Comparison of ENCODE assay signal across 18 cellular contexts in genomic region chr10:6296456-6297214, GRCh38.
DNase-seq lines count a peak whose midpoint lies in the region; ATAC-seq, FAIRE-seq and TF ChIP-seq lines count a peak whose summit lies in the region.
"Had no signal": no experiment of that assay in that cellular context is flagged by ENCODE, and none has a peak within 500 bp of the region (broad histone marks: within the 10 kb centered on the region; RNA-seq: fewer than 3 reads in every experiment).

No MANE protein-coding gene starts in this region.

- H2BK120ac ChIP-seq in neuronal stem cell (ENCODE audit: low read depth, low read length): no peak overlapping the region

- CTCF ChIA-PET in A549 (lab: Yijun Ruan, JAX): interaction anchor here (2.7 kb wide), 1 partner anchor 105 kb away, joined by 9 read pairs; no protein-coding TSS in a partner anchor

- H3K27me3 ChIP-seq in neuronal stem cell (ENCODE audit: control insufficient read depth in 3 of 3, insufficient read depth in 3 of 3, low read depth in 1 of 3, low read length in 3 of 3): no peaks in the 10 kb centered on the region
- H3K27me3 ChIP-seq: cardiac muscle cell, transverse colon had no signal

- no peaks in the 10 kb centered on the region for H3K79me1 ChIP-seq in neuronal stem cell (ENCODE audit: low read depth, low read length)

- ATAC-seq in A549: peak in 1 of 2 experiments; percentile 34; a peak in 3 of 6 replicates
- ATAC-seq in HG03460 (IDR thresholded peaks at IDR 0.05; ENCODE audit: unreplicated experiment): no peak

- no peak overlapping the region for H3K9ac ChIP-seq in neuronal stem cell (ENCODE audit: low read depth, low read length, poor library complexity)

- H3K18ac ChIP-seq in neuronal stem cell (ENCODE audit: low read length): peak overlapping the region; percentile 65

- peaks cover 9% of the 10 kb centered on the region for H3K9me3 Mint-ChIP-seq in chondrocyte (ENCODE audit: low read depth)
- H3K9me3 Mint-ChIP-seq: T-cell had no signal

- peak in 1 of 2 experiments; percentile 66 for DNase-seq in A549 (ENCODE audit: low read depth in 1 of 2, low spot score in 1 of 2)
- peak; percentile 16 for DNase-seq in KBM-7
- no peak for DNase-seq in chondrocyte (ENCODE audit: low spot score)
- no peak for DNase-seq in neuronal stem cell (ENCODE audit: low spot score)
- DNase-seq in GM19238 (ENCODE audit: insufficient read length, low spot score): no peak
- no peak for DNase-seq in C1 segment of cervical spinal cord (lab: John Stamatoyannopoulos, UW)
- no peak for DNase-seq in ureter (ENCODE audit: low spot score)
- DNase-seq: activated CD4-positive, alpha-beta T cell treated with anti-CD3 and anti-CD28 coated beads for 48 hours; activated effector memory CD4-positive, alpha-beta T cell treated with anti-CD3 and anti-CD28 coated beads, Interleukin-2, amount 50 U/mL, for 16 hours; glutamatergic neuron; kidney glomerular epithelial cell; NCI-H1105 treated with DMSO at 0.1 percent for 48 hours; NCI-H345; T-cell; transverse colon had no signal

- no peak overlapping the region for H2BK15ac ChIP-seq in neuronal stem cell (ENCODE audit: low read length)

- no peak for TF ChIP-seq RAD21 in A549 (conservative IDR thresholded peaks at IDR 0.05 in 1 of 2, IDR thresholded peaks at IDR 0.05 in 1 of 2)

- H2AK5ac ChIP-seq in neuronal stem cell (ENCODE audit: low read depth, low read length): no peak overlapping the region

- H3K4me2 ChIP-seq in A549 (peak overlapping the region; percentile 62), neuronal stem cell (ENCODE audit: insufficient read depth, low read length, poor library complexity, severe bottlenecking) (no peak overlapping the region)

- no peaks in the 10 kb centered on the region for H3K36me3 Mint-ChIP-seq in chondrocyte (ENCODE audit: low read depth)

- H3K27ac Mint-ChIP-seq in chondrocyte (ENCODE audit: unreplicated experiment): peak overlapping the region; percentile 34
- H3K27ac Mint-ChIP-seq: T-cell had no signal

- peak overlapping the region; percentile 88 to 91 for H3K27ac ChIP-seq in A549
- no peak overlapping the region for H3K27ac ChIP-seq in neuronal stem cell (replicated peaks; ENCODE audit: low read length)

- no peak overlapping the region for H3K4me3 Mint-ChIP-seq in chondrocyte (ENCODE audit: unreplicated experiment)
- H3K4me3 Mint-ChIP-seq: neural crest cell, T-cell had no signal

- H2BK5ac ChIP-seq in neuronal stem cell (ENCODE audit: low read length): no peak overlapping the region

- in situ Hi-C loops in KBM-7 (cut with MboI; ENCODE audit: low pct_unique_long_range_greater_than_20kb, low sequenced_read_pairs): no loop called here

- H3K23ac ChIP-seq in neuronal stem cell (ENCODE audit: low read depth, low read length, poor library complexity): no peak overlapping the region

- H2BK12ac ChIP-seq in neuronal stem cell (ENCODE audit: low read length): no peak overlapping the region

- POLR2A ChIA-PET in A549 (lab: Yijun Ruan, JAX): interaction anchor here (0.7 to 2.9 kb wide), 3 partner anchors 94 to 106 kb away, joined by 3 to 12 read pairs (median 5); partner anchors contain the start of gene PFKFB3

- no peak overlapping the region for H3K4me3 ChIP-seq in A549
- no peak overlapping the region for H3K4me3 ChIP-seq in neuronal stem cell (ENCODE audit: low read length in 2 of 2)
- H3K4me3 ChIP-seq: cardiac muscle cell, transverse colon had no signal

- no peak overlapping the region for H3K14ac ChIP-seq in neuronal stem cell (ENCODE audit: low read length)

- TF ChIP-seq CTCF in A549 (IDR thresholded peaks at IDR 0.05) (no peak), chondrocyte (IDR thresholded peaks at IDR 0.05) (no peak)

- H2AFZ ChIP-seq in neuronal stem cell (ENCODE audit: low read length): peak overlapping the region; percentile 54

- no peaks in the 10 kb centered on the region for H3K27me3 Mint-ChIP-seq in chondrocyte (ENCODE audit: low read depth)
- H3K27me3 Mint-ChIP-seq: T-cell had no signal

- H3K4ac ChIP-seq in neuronal stem cell (ENCODE audit: low read length): no peak overlapping the region

- H3K9me3 ChIP-seq in A549 (peaks cover 25% of the 10 kb centered on the region), neuronal stem cell (replicated peaks in 1 of 2; ENCODE audit: control insufficient read depth in 2 of 2, insufficient read depth in 1 of 2, low read depth in 1 of 2, low read length in 2 of 2) (peaks cover 0 to 3% of the 10 kb centered on the region in 2 donors)
- H3K9me3 ChIP-seq: transverse colon had no signal

- no peak overlapping the region for H4K91ac ChIP-seq in neuronal stem cell (ENCODE audit: low read depth, low read length, poor library complexity)

- WGBS in A549 (ENCODE audit: missing lambda C conversion rate): 91% methylated on average over 6 of the region's 6 CpGs
- no CpG with 5 or more reads among the region's 6 CpGs for WGBS in neuronal stem cell (ENCODE audit: extremely low coverage in 2 of 2, insufficient read length in 2 of 2, insufficient replicate concordance in 1 of 2), 2 donors

- peaks cover 51% of the 10 kb centered on the region for H3K4me1 Mint-ChIP-seq in chondrocyte (ENCODE audit: low read depth)

- H4K8ac ChIP-seq in neuronal stem cell (ENCODE audit: low read depth, low read length): no peak overlapping the region

- FAIRE-seq in A549 (lab: Jason Lieb, UNC): no peak

- peaks cover 65% of the 10 kb centered on the region for H3K4me1 ChIP-seq in A549
- peaks cover 12 to 20% of the 10 kb centered on the region in 2 donors for H3K4me1 ChIP-seq in neuronal stem cell (ENCODE audit: control insufficient read depth in 2 of 2, insufficient read depth in 1 of 2, low read depth in 1 of 2, low read length in 2 of 2)

- no peak for TF ChIP-seq POLR2A in A549 (IDR thresholded peaks at IDR 0.05; ENCODE audit: low read length)

- no peak for TF ChIP-seq EP300 in A549 (IDR thresholded peaks at IDR 0.05)

- H3K36me3 ChIP-seq in neuronal stem cell (replicated peaks in 1 of 2; ENCODE audit: control insufficient read depth in 2 of 2, insufficient read depth in 2 of 2, low read length in 2 of 2): no peaks in the 10 kb centered on the region
- H3K36me3 ChIP-seq: cardiac muscle cell, transverse colon had no signal

TF ChIP-seq in A549, 52 proteins besides CTCF, POLR2A, EP300 and RAD21:
- TF ChIP-seq, protein P1, sequence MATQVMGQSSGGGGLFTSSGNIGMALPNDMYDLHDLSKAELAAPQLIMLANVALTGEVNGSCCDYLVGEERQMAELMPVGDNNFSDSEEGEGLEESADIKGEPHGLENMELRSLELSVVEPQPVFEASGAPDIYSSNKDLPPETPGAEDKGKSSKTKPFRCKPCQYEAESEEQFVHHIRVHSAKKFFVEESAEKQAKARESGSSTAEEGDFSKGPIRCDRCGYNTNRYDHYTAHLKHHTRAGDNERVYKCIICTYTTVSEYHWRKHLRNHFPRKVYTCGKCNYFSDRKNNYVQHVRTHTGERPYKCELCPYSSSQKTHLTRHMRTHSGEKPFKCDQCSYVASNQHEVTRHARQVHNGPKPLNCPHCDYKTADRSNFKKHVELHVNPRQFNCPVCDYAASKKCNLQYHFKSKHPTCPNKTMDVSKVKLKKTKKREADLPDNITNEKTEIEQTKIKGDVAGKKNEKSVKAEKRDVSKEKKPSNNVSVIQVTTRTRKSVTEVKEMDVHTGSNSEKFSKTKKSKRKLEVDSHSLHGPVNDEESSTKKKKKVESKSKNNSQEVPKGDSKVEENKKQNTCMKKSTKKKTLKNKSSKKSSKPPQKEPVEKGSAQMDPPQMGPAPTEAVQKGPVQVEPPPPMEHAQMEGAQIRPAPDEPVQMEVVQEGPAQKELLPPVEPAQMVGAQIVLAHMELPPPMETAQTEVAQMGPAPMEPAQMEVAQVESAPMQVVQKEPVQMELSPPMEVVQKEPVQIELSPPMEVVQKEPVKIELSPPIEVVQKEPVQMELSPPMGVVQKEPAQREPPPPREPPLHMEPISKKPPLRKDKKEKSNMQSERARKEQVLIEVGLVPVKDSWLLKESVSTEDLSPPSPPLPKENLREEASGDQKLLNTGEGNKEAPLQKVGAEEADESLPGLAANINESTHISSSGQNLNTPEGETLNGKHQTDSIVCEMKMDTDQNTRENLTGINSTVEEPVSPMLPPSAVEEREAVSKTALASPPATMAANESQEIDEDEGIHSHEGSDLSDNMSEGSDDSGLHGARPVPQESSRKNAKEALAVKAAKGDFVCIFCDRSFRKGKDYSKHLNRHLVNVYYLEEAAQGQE (IDR thresholded peaks at IDR 0.05): no peak
- TF ChIP-seq EHF (CRISPR knock-in tag; IDR thresholded peaks at IDR 0.05): 0 out of 2 replicates have a peak, but pooled peaks have one; percentile 47
